In the genomic region with DNA sequence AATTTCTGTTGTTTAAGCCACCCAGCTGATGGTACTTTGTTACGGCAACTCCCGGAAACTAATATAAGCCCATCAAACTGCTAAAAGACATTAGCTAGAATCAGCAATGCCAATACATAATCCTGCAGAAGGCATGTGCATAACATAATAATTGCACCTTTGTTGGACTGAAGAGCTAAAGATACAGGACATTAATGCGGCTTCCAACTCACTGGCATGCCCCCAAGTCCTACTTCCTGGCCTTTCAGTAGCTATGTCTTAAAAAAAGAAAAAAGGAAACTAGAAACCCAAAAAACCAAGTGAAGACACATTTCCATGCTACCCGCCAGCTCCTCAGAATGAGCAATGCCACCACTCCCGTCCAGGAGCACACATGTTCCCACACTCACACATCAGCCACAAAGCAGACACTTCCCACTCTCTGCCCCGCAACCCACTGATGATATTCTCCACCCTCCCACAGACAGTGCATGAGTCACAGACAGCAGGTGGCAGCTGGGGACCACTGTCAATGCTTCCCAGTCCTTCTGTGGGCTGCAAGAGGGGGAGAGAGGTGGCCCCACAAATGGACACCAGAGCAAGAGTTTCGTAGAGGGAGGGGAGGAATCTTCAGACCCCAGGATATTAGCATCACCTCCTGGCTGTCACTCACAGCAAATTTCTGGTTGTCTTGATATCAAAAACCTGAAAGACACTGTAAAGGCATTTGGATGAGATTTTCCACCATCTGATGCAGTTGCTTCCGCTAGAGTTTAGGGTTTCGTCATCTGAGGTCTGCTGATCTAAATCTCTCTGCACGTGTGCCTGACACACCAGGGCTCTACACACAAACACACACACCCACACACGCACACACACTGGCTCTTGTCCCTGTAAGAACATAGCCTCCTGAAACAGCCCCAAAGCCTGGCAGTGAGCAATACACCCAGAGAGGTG, we compare ENCODE assay signal across 8 cellular contexts. TPM values are rescaled to one million over a fixed set of nuclear protein-coding genes. Genes with fewer than 3 reads are reported as not detected.
DNase-seq lines count a peak whose midpoint lies in the region; TF ChIP-seq lines count a peak whose summit lies in the region.

No MANE protein-coding gene starts in this region.

- peaks cover 0 to 3% (median 0%) of the 10 kb centered on the region in 3 donors for H3K36me3 Mint-ChIP-seq in CD8-positive, alpha-beta memory T cell
- H3K36me3 Mint-ChIP-seq in immature natural killer cell, result peaks cover 13 to 32% (median 24%) of the 10 kb centered on the region in 3 donors

- no peaks in the 10 kb centered on the region for H3K9me3 ChIP-seq in CD8-positive, alpha-beta memory T cell (ENCODE audit: low read length)

- peak overlapping the region; percentile 21 for H3K27ac ChIP-seq in CD8-positive, alpha-beta memory T cell (ENCODE audit: low read depth, low read length)

- peak overlapping the region; percentile 77 to 98 (median 93) for H3K27ac Mint-ChIP-seq in CD8-positive, alpha-beta memory T cell
- H3K27ac Mint-ChIP-seq in immature natural killer cell, result peak overlapping the region; percentile 97 to 100 (median 98)

- no peaks in the 10 kb centered on the region for H3K27me3 ChIP-seq in CD8-positive, alpha-beta memory T cell (ENCODE audit: insufficient read depth, low read length, poor library complexity, severe bottlenecking)

- peak overlapping the region; percentile 32 to 82 (median 77) for H3K4me3 Mint-ChIP-seq in CD8-positive, alpha-beta memory T cell
- peak overlapping the region; percentile 66 to 86 (median 79) for H3K4me3 Mint-ChIP-seq in immature natural killer cell

- no peaks in the 10 kb centered on the region for H3K9me3 Mint-ChIP-seq in CD8-positive, alpha-beta memory T cell
- no peaks in the 10 kb centered on the region for H3K9me3 Mint-ChIP-seq in immature natural killer cell

- POLR2A ChIA-PET in CD8-positive, alpha-beta memory T cell (lab: Charles Lee), result interaction anchor here (0.6 to 1.0 kb wide), 5 partner anchors 15 to 162 kb away, joined by 3 to 5 read pairs (median 3); partner anchors contain the start of gene SIRT5
- POLR2A ChIA-PET in HEK293T (lab: Yijun Ruan, JAX), result no interaction called here

- CTCF ChIA-PET in CD8-positive, alpha-beta memory T cell (lab: Charles Lee), result interaction anchor here (0.7 to 2.7 kb wide), 17 partner anchors 9 to 612 kb away, joined by 3 to 9 read pairs (median 4); partner anchors contain the start of genes GFOD1, NOL7 and SIRT5
- CTCF ChIA-PET in HEK293T (lab: Yijun Ruan, JAX), result no interaction called here

- H3K4me1 ChIP-seq in CD8-positive, alpha-beta memory T cell (ENCODE audit: insufficient read depth, low read length), result peaks cover 27% of the 10 kb centered on the region

- in situ Hi-C loops in ACHN (cut with HindIII; ENCODE audit: low pct_ligation_motif_present, low pct_unique_long_range_greater_than_20kb, low sequenced_read_pairs), result no loop called here

- H3K4me3 ChIP-seq in CD8-positive, alpha-beta memory T cell (ENCODE audit: low read length), result peak overlapping the region; percentile 13

- H3K4me1 Mint-ChIP-seq in CD8-positive, alpha-beta memory T cell, result peaks cover 39 to 55% (median 48%) of the 10 kb centered on the region in 3 donors
- H3K4me1 Mint-ChIP-seq in immature natural killer cell, result peaks cover 95 to 100% of the 10 kb centered on the region in 2 donors

- peak; percentile 50 to 87 (median 65) for DNase-seq in CD8-positive, alpha-beta memory T cell
- DNase-seq in HEK293T (ENCODE audit: extremely low spot score) (no peak), SW480 (ENCODE audit: low spot score) (peak; percentile 33), amniotic epithelial cell (ENCODE audit: low read depth) (peak; percentile 90), immature natural killer cell (peak; percentile 87 to 89 (median 87)), NCI-H526 treated with DMSO at 0.1 percent for 48 hours (lab: John Stamatoyannopoulos, UW) (no peak), ACHN (no peak)
- DNase-seq in stimulated activated CD4-positive, alpha-beta T cell treated with anti-CD3 and anti-CD28 coated beads, Interleukin-2, amount 100 ng/mL, for 48 hours, result peak; percentile 56 to 63

- no peaks in the 10 kb centered on the region for H3K36me3 ChIP-seq in CD8-positive, alpha-beta memory T cell (ENCODE audit: insufficient read depth, low read length)

- H3K27me3 Mint-ChIP-seq in CD8-positive, alpha-beta memory T cell, result peaks cover 0 to 2% of the 10 kb centered on the region in 2 donors
- H3K27me3 Mint-ChIP-seq in immature natural killer cell (ENCODE audit: low read depth in 3 of 3), result peaks cover 2 to 19% (median 7%) of the 10 kb centered on the region in 3 donors

TF ChIP-seq in HEK293T, 16 proteins besides CTCF, POLR2A, EP300 and RAD21:
- TF ChIP-seq PKNOX1 (IDR thresholded peaks at IDR 0.05) (peak; percentile 44; the same call in 1 of the 2 replicates), NFRKB (IDR thresholded peaks at IDR 0.05) (no peak)

RNA-seq across cellular contexts. Expression of gene GFOD1, which starts 32.8 kb away (rescaled TPM):
- total RNA-seq in CD8-positive, alpha-beta memory T cell, result 1 to 10 TPM; 8.2 to 8.7 TPM
- polyA plus RNA-seq in CD8-positive, alpha-beta memory T cell, result 3.6 TPM
- 10 to 100 TPM; 22.5 to 68.8 (median 49.3) TPM for polyA plus RNA-seq in immature natural killer cell

Comparison
In these comparisons a context has a peak if more than half of its experiments do, and no peak if none do; other contexts are left out.
1. DNase-seq: peak in CD8-positive, alpha-beta memory T cell (5 of 5), SW480 (single experiment), amniotic epithelial cell (single experiment), immature natural killer cell (3 of 3) and stimulated activated CD4-positive, alpha-beta T cell treated with anti-CD3 and anti-CD28 coated beads, Interleukin-2, amount 100 ng/mL, for 48 hours (2 of 2); none in HEK293T (single experiment), NCI-H526 treated with DMSO at 0.1 percent for 48 hours (single experiment) and ACHN (single experiment).